26 cellular contexts compared by ENCODE assay signal in genomic region chr4:86944964-86945781, GRCh38. TPM values are rescaled to one million over a fixed set of nuclear protein-coding genes. Genes with fewer than 3 reads are reported as not detected.
A peak's percentile ranks its signal among the peaks of the same experiment; 100 is the strongest.
DNase-seq lines count a peak whose midpoint lies in the region; ATAC-seq, FAIRE-seq and TF ChIP-seq lines count a peak whose summit lies in the region.
"Had no signal": no experiment of that assay in that cellular context is flagged by ENCODE, and none has a peak within 500 bp of the region (broad histone marks: within the 10 kb centered on the region; RNA-seq: fewer than 3 reads in every experiment).

No MANE protein-coding gene starts in this region.

- H3K9me3 ChIP-seq in OCI-LY7 (ENCODE audit: low read length) (no peaks in the 10 kb centered on the region), HepG2 (ENCODE audit: low read length) (no peaks in the 10 kb centered on the region), transverse colon (no peaks in the 10 kb centered on the region)
- H3K9me3 ChIP-seq: adrenal gland, HAP-1, thyroid gland had no signal

- H4K20me1 ChIP-seq in OCI-LY7 (ENCODE audit: insufficient read depth, low read length), result peaks cover 10% of the 10 kb centered on the region; the same call in 1 of the 2 replicates
- 0 out of 2 replicates have a peak, but pooled peaks cover 4% of the 10 kb centered on the region for H4K20me1 ChIP-seq in HepG2 (ENCODE audit: insufficient read depth, low read length)

- TF ChIP-seq POLR2A in HepG2 (IDR thresholded peaks at IDR 0.05; ENCODE audit: insufficient read depth in 1 of 2, low read depth in 2 of 2, low read length in 2 of 2) (no peak), transverse colon (IDR thresholded peaks at IDR 0.05) (no peak)

- peak overlapping the region; percentile 31 for H3K27ac Mint-ChIP-seq in activated CD8-positive, alpha-beta T cell treated with anti-CD3 and anti-CD28 coated beads for 36 hours
- no peak overlapping the region for H3K27ac Mint-ChIP-seq in activated CD8-positive, alpha-beta T cell treated with anti-CD3 and anti-CD28 coated beads, Interleukin-2, amount 10 ng/mL, durations not matched to agents 7 days and 5 days
- no peak overlapping the region for H3K27ac Mint-ChIP-seq in activated T-helper 2 cell treated with anti-CD3 and anti-CD28 coated beads, Interferon-gamma antibody, Interleukin-2, Interleukin-4, amounts not matched to agents 10 μg/mL and 5 μg/mL and 100 μg/mL, durations not matched to agents 14 hours and 24 hours and 36 hours
- H3K27ac Mint-ChIP-seq: activated CD4-positive, alpha-beta T cell treated with anti-CD3 and anti-CD28 coated beads, Interleukin-2, amount 10 ng/mL, durations not matched to agents 7 days and 5 days; memory B cell had no signal

- TF ChIP-seq CTCF in activated CD8-positive, alpha-beta T cell treated with anti-CD3 and anti-CD28 coated beads for 36 hours (IDR thresholded peaks at IDR 0.05), result no peak
- TF ChIP-seq CTCF in OCI-LY7 (conservative IDR thresholded peaks at IDR 0.05; ENCODE audit: low read length) (no peak), HepG2 (CRISPR knock-in tag; IDR thresholded peaks at IDR 0.05) (no peak), transverse colon (IDR thresholded peaks at IDR 0.05) (no peak)

- peaks cover 45% of the 10 kb centered on the region for H3K4me1 Mint-ChIP-seq in activated CD8-positive, alpha-beta T cell treated with anti-CD3 and anti-CD28 coated beads for 36 hours (ENCODE audit: low read depth)
- peaks cover 23% of the 10 kb centered on the region for H3K4me1 Mint-ChIP-seq in activated CD8-positive, alpha-beta T cell treated with anti-CD3 and anti-CD28 coated beads, Interleukin-2, amount 10 ng/mL, durations not matched to agents 7 days and 5 days (ENCODE audit: low read depth)
- H3K4me1 Mint-ChIP-seq in activated T-helper 2 cell treated with anti-CD3 and anti-CD28 coated beads, Interferon-gamma antibody, Interleukin-2, Interleukin-4, amounts not matched to agents 10 μg/mL and 5 μg/mL and 100 μg/mL, durations not matched to agents 14 hours and 24 hours and 36 hours (ENCODE audit: low read depth), result peaks cover 30% of the 10 kb centered on the region

- no peak overlapping the region for H3K4me3 Mint-ChIP-seq in activated CD8-positive, alpha-beta T cell treated with anti-CD3 and anti-CD28 coated beads for 36 hours
- H3K4me3 Mint-ChIP-seq in activated CD8-positive, alpha-beta T cell treated with anti-CD3 and anti-CD28 coated beads, Interleukin-2, amount 10 ng/mL, durations not matched to agents 7 days and 5 days, result no peak overlapping the region
- H3K4me3 Mint-ChIP-seq in activated T-helper 2 cell treated with anti-CD3 and anti-CD28 coated beads, Interferon-gamma antibody, Interleukin-2, Interleukin-4, amounts not matched to agents 10 μg/mL and 5 μg/mL and 100 μg/mL, durations not matched to agents 14 hours and 24 hours and 36 hours (ENCODE audit: low read depth), result no peak overlapping the region
- H3K4me3 Mint-ChIP-seq: activated CD4-positive, alpha-beta T cell treated with anti-CD3 and anti-CD28 coated beads, Interleukin-2, amount 10 ng/mL, durations not matched to agents 7 days and 5 days; memory B cell had no signal

- peak overlapping the region; percentile 27; the same call in 1 of the 2 replicates for H3K4me2 ChIP-seq in OCI-LY7 (ENCODE audit: low read length)
- H3K4me2 ChIP-seq in HepG2 (ENCODE audit: low read depth, low read length), result no peak overlapping the region
- H3K4me2 ChIP-seq: smooth muscle cell had no signal

- H2AFZ ChIP-seq in OCI-LY7 (ENCODE audit: low read length) (no peak overlapping the region), HepG2 (ENCODE audit: low read length) (no peak overlapping the region)

- POLR2A ChIA-PET in activated CD8-positive, alpha-beta T cell treated with anti-CD3 and anti-CD28 coated beads for 36 hours (lab: Charles Lee), result no interaction called here
- POLR2A ChIA-PET in activated CD8-positive, alpha-beta T cell treated with anti-CD3 and anti-CD28 coated beads, Interleukin-2, amount 10 ng/mL, durations not matched to agents 7 days and 5 days (lab: Charles Lee), result interaction anchor here (1.1 kb wide), 1 partner anchor 14 kb away, joined by 3 read pairs; no protein-coding TSS in a partner anchor
- POLR2A ChIA-PET in OCI-LY7 (lab: Charles Lee) (interaction anchor here (0.5 to 4.3 kb wide), 17 partner anchors 8 to 1170 kb away, joined by 3 to 50 read pairs (median 5); partner anchors contain the start of gene AFF1), HepG2 (lab: Yijun Ruan, JAX) (interaction anchor here (0.9 to 1.6 kb wide), 3 partner anchors 9 to 61 kb away, joined by 4 to 10 read pairs (median 5); no protein-coding TSS in a partner anchor)

- in situ Hi-C loops in HepG2 (cut with HindIII; ENCODE audit: extremely low pct_ligation_motif_present, low pct_unique_long_range_greater_than_20kb) (no loop called here), transverse colon (cut with MboI; ENCODE audit: low pct_ligation_motif_present in 1 of 4, low pct_unique_long_range_greater_than_20kb in 1 of 4, low sequenced_read_pairs in 3 of 4) (no loop called here)

- H3K36me3 Mint-ChIP-seq in activated CD8-positive, alpha-beta T cell treated with anti-CD3 and anti-CD28 coated beads for 36 hours (ENCODE audit: low read depth), result peaks cover 4% of the 10 kb centered on the region
- peaks cover 4% of the 10 kb centered on the region for H3K36me3 Mint-ChIP-seq in activated CD8-positive, alpha-beta T cell treated with anti-CD3 and anti-CD28 coated beads, Interleukin-2, amount 10 ng/mL, durations not matched to agents 7 days and 5 days (ENCODE audit: low read depth)
- peaks cover 7% of the 10 kb centered on the region for H3K36me3 Mint-ChIP-seq in activated T-helper 2 cell treated with anti-CD3 and anti-CD28 coated beads, Interferon-gamma antibody, Interleukin-2, Interleukin-4, amounts not matched to agents 10 μg/mL and 5 μg/mL and 100 μg/mL, durations not matched to agents 14 hours and 24 hours and 36 hours (ENCODE audit: low read depth)

- H3K27me3 ChIP-seq in HepG2 (ENCODE audit: control insufficient read depth in 1 of 2, insufficient read depth in 2 of 2, low read length in 2 of 2) (no peaks in the 10 kb centered on the region), transverse colon (no peaks in the 10 kb centered on the region)
- H3K27me3 ChIP-seq: adrenal gland, brain microvascular endothelial cell, thyroid gland had no signal

- no TSS peak for BruUV-seq in OCI-LY7 (replicated peaks; lab: Mats Ljungman, UMichigan)
- no TSS peak for BruUV-seq in HepG2 (replicated peaks; lab: Mats Ljungman, UMichigan)

- no peaks in the 10 kb centered on the region for H3K9me2 ChIP-seq in OCI-LY7 (ENCODE audit: insufficient read depth, low read length)

- peaks cover 30% of the 10 kb centered on the region; the same call in 1 of the 2 replicates for H3K36me3 ChIP-seq in OCI-LY7 (ENCODE audit: insufficient read depth, low read length)
- H3K36me3 ChIP-seq in HepG2 (replicated peaks in 1 of 2; ENCODE audit: control insufficient read depth in 1 of 2, insufficient read depth in 2 of 2, low read length in 2 of 2), result peaks cover 0 to 4% of the 10 kb centered on the region in 2 experiments; a peak in 2 of 5 replicates
- peaks cover 0 to under 1% (median 0%) of the 10 kb centered on the region in 4 donors for H3K36me3 ChIP-seq in transverse colon
- H3K36me3 ChIP-seq: adrenal gland, brain microvascular endothelial cell, HAP-1, thyroid gland had no signal

- H3K4me1 ChIP-seq in OCI-LY7 (ENCODE audit: insufficient read depth, low read length, poor library complexity, severe bottlenecking) (peaks cover 82% of the 10 kb centered on the region), HepG2 (ENCODE audit: insufficient read depth, low read length) (peaks cover 73% of the 10 kb centered on the region), transverse colon (peaks cover 16 to 63% (median 35%) of the 10 kb centered on the region in 4 donors)

- TF ChIP-seq EP300 in HepG2 (IDR thresholded peaks at IDR 0.05; ENCODE audit: low read depth in 2 of 2, low read length in 2 of 2), result no peak
- no peak for TF ChIP-seq EP300 in HepG2 (CRISPR knock-in tag; IDR thresholded peaks at IDR 0.05; ENCODE audit: borderline replicate concordance)
- TF ChIP-seq EP300 in transverse colon (IDR thresholded peaks at IDR 0.05; ENCODE audit: low read depth), result no peak

- no peaks in the 10 kb centered on the region for H3K9me3 Mint-ChIP-seq in activated CD8-positive, alpha-beta T cell treated with anti-CD3 and anti-CD28 coated beads for 36 hours
- H3K9me3 Mint-ChIP-seq in activated CD8-positive, alpha-beta T cell treated with anti-CD3 and anti-CD28 coated beads, Interleukin-2, amount 10 ng/mL, durations not matched to agents 7 days and 5 days (ENCODE audit: insufficient read depth), result no peaks in the 10 kb centered on the region
- no peaks in the 10 kb centered on the region for H3K9me3 Mint-ChIP-seq in activated T-helper 2 cell treated with anti-CD3 and anti-CD28 coated beads, Interferon-gamma antibody, Interleukin-2, Interleukin-4, amounts not matched to agents 10 μg/mL and 5 μg/mL and 100 μg/mL, durations not matched to agents 14 hours and 24 hours and 36 hours
- H3K9me3 Mint-ChIP-seq: activated CD4-positive, alpha-beta T cell treated with anti-CD3 and anti-CD28 coated beads, Interleukin-2, amount 10 ng/mL, durations not matched to agents 7 days and 5 days; memory B cell had no signal

- intact Hi-C loops in activated CD8-positive, alpha-beta T cell treated with anti-CD3 and anti-CD28 coated beads for 36 hours (cut with micrococcal nuclease), result no loop called here
- intact Hi-C loops in OCI-LY7 (cut with micrococcal nuclease; ENCODE audit: unreplicated experiment), result no loop called here
- intact Hi-C loops in HepG2 (cut with micrococcal nuclease; ENCODE audit: unreplicated experiment), result no loop called here
- intact Hi-C loops in transverse colon (cut with DNase I; ENCODE audit: low total_unique reads), result no loop called here
- intact Hi-C loops in activated T-helper 2 cell treated with anti-CD3 and anti-CD28 coated beads, Interferon-gamma antibody, Interleukin-2, Interleukin-4, amounts not matched to agents 10 μg/mL and 5 μg/mL and 100 μg/mL, durations not matched to agents 14 hours and 24 hours and 36 hours (cut with micrococcal nuclease), result no loop called here

- ATAC-seq in activated CD8-positive, alpha-beta T cell treated with anti-CD3 and anti-CD28 coated beads for 36 hours, result no peak
- no peak for ATAC-seq in activated CD8-positive, alpha-beta T cell treated with anti-CD3 and anti-CD28 coated beads, Interleukin-2, amount 10 ng/mL, durations not matched to agents 7 days and 5 days
- no peak for ATAC-seq in HepG2

- CTCF ChIA-PET in activated CD8-positive, alpha-beta T cell treated with anti-CD3 and anti-CD28 coated beads for 36 hours (lab: Charles Lee), result interaction anchor here (1.0 to 1.3 kb wide), 3 partner anchors 11 to 149 kb away, joined by 3 to 4 read pairs (median 3); partner anchors contain the start of gene AFF1
- CTCF ChIA-PET in activated CD8-positive, alpha-beta T cell treated with anti-CD3 and anti-CD28 coated beads, Interleukin-2, amount 10 ng/mL, durations not matched to agents 7 days and 5 days (lab: Charles Lee), result interaction anchor here (1.3 to 2.1 kb wide), 2 partner anchors 10 to 15 kb away, joined by 3 to 9 read pairs; partner anchors contain the start of gene AFF1
- CTCF ChIA-PET in OCI-LY7 (lab: Charles Lee; ENCODE audit: unreplicated experiment), result interaction anchor here (0.6 to 1.0 kb wide), 4 partner anchors 17 to 61 kb away, joined by 3 to 5 read pairs (median 4); no protein-coding TSS in a partner anchor
- CTCF ChIA-PET in HepG2 (lab: Yijun Ruan, JAX; ENCODE audit: low intra/inter-chr PET ratio, low total read pairs), result no interaction called here

- peaks cover 80% of the 10 kb centered on the region for H3K79me2 ChIP-seq in OCI-LY7 (ENCODE audit: insufficient read depth, low read depth, low read length)
- peaks cover 69% of the 10 kb centered on the region for H3K79me2 ChIP-seq in HepG2 (ENCODE audit: insufficient read depth, low read length)

- H3K4me3 ChIP-seq in OCI-LY7 (ENCODE audit: low read depth, low read length, poor library complexity, severe bottlenecking), result no peak overlapping the region
- no peak overlapping the region for H3K4me3 ChIP-seq in HepG2 (replicated peaks in 1 of 3; ENCODE audit: insufficient read depth in 1 of 3, low read depth in 2 of 3, low read length in 3 of 3)
- H3K4me3 ChIP-seq in transverse colon, result no peak overlapping the region
- H3K4me3 ChIP-seq: adrenal gland, HAP-1, smooth muscle cell, thyroid gland had no signal

- H3K27ac ChIP-seq in OCI-LY7 (ENCODE audit: low read depth, low read length, poor library complexity, severe bottlenecking) (no peak overlapping the region), HepG2 (ENCODE audit: extremely low read length, insufficient read depth, low read length) (no peak overlapping the region), transverse colon (no peak overlapping the region)
- H3K27ac ChIP-seq: adrenal gland, brain microvascular endothelial cell, VCaP had no signal

- no peak overlapping the region for H3K9ac ChIP-seq in HepG2 (ENCODE audit: insufficient read depth, low read depth, low read length)

- DNase-seq in activated CD8-positive, alpha-beta T cell treated with anti-CD3 and anti-CD28 coated beads for 36 hours, result no peak
- no peak for DNase-seq in activated CD8-positive, alpha-beta T cell treated with anti-CD3 and anti-CD28 coated beads, Interleukin-2, amount 10 ng/mL, durations not matched to agents 7 days and 5 days
- DNase-seq in GM19239 (ENCODE audit: insufficient read length, low spot score) (no peak), OCI-LY7 (ENCODE audit: low spot score) (no peak), HepG2 (ENCODE audit: low spot score) (no peak), transverse colon (no peak), iPS-NIHi11 (ENCODE audit: low spot score) (no peak)
- no peak for DNase-seq in activated T-helper 2 cell treated with anti-CD3 and anti-CD28 coated beads, Interferon-gamma antibody, Interleukin-2, Interleukin-4, amounts not matched to agents 10 μg/mL and 5 μg/mL and 100 μg/mL, durations not matched to agents 14 hours and 24 hours and 36 hours (ENCODE audit: low spot score)
- DNase-seq: activated CD4-positive, alpha-beta T cell treated with anti-CD3 and anti-CD28 coated beads, Interleukin-2, amount 10 ng/mL, durations not matched to agents 7 days and 5 days; activated CD8-positive, alpha-beta memory T cell treated with anti-CD3 and anti-CD28 coated beads, Interleukin-2, amount 50 U/mL, for 4 hours; activated effector memory CD4-positive, alpha-beta T cell treated with Interleukin-2 at 50 U/mL for 16 hours; adrenal gland; brain microvascular endothelial cell; NCI-H1417; NCI-H2081 treated with DMSO at 0.1 percent for 48 hours; nucleus accumbens; stimulated activated naive CD4-positive, alpha-beta T cell treated with Interleukin-2 at 50 U/mL for 16 hours; T-helper 2 cell had no signal

- no peaks in the 10 kb centered on the region for H3K27me3 Mint-ChIP-seq in activated CD8-positive, alpha-beta T cell treated with anti-CD3 and anti-CD28 coated beads for 36 hours
- H3K27me3 Mint-ChIP-seq in activated CD8-positive, alpha-beta T cell treated with anti-CD3 and anti-CD28 coated beads, Interleukin-2, amount 10 ng/mL, durations not matched to agents 7 days and 5 days (ENCODE audit: low read depth), result no peaks in the 10 kb centered on the region
- no peaks in the 10 kb centered on the region for H3K27me3 Mint-ChIP-seq in activated T-helper 2 cell treated with anti-CD3 and anti-CD28 coated beads, Interferon-gamma antibody, Interleukin-2, Interleukin-4, amounts not matched to agents 10 μg/mL and 5 μg/mL and 100 μg/mL, durations not matched to agents 14 hours and 24 hours and 36 hours (ENCODE audit: low read depth)
- H3K27me3 Mint-ChIP-seq: activated CD4-positive, alpha-beta T cell treated with anti-CD3 and anti-CD28 coated beads, Interleukin-2, amount 10 ng/mL, durations not matched to agents 7 days and 5 days; memory B cell had no signal

- no peak for TF ChIP-seq RAD21 in HepG2 (CRISPR knock-in tag; IDR thresholded peaks at IDR 0.05)

- FAIRE-seq in GM19239 (lab: Jason Lieb, UNC) (peak; percentile 76), HepG2 (lab: Jason Lieb, UNC) (no peak)
- FAIRE-seq: colon, HTR-8/SVneo had no signal

RNA-seq across cellular contexts. Expression of gene AFF1, which starts 10.4 kb away (rescaled TPM):
- 10 to 100 TPM; 40.3 to 45.4 TPM for total RNA-seq in activated CD8-positive, alpha-beta T cell treated with anti-CD3 and anti-CD28 coated beads for 36 hours
- total RNA-seq in activated CD8-positive, alpha-beta T cell treated with anti-CD3 and anti-CD28 coated beads, Interleukin-2, amount 10 ng/mL, durations not matched to agents 7 days and 5 days, result 10 to 100 TPM; 47.8 to 51.6 TPM
- total RNA-seq in OCI-LY7 (2014; rRNA removed; shearing (Covaris generic)), result 28.7 and 29.9 TPM in 2 replicates
- 69.7 and 81.4 TPM in 2 replicates for total RNA-seq in OCI-LY7 (2022)
- 15.9 and 19.6 TPM in 2 replicates for total RNA-seq in HepG2 (2016; rRNA removed; fragmentation: Illumina TruSeq; extraction: Trizol)
- total RNA-seq in HepG2 (2016; cell fraction: cytosol; rRNA removed; fragmentation: Illumina TruSeq; extraction: Trizol; ENCODE audit: low read depth), result 65.4 and 76.1 TPM in 2 replicates
- 14.5 and 14.6 TPM in 2 replicates for total RNA-seq in HepG2 (2016; cell fraction: insoluble cytoplasmic fraction; rRNA removed; fragmentation: Illumina TruSeq; extraction: Trizol)
- 51.6 and 53.5 TPM in 2 replicates for total RNA-seq in HepG2 (2016; cell fraction: membrane; rRNA removed; fragmentation: Illumina TruSeq; extraction: Trizol)
- total RNA-seq in HepG2 (2016; cell fraction: nucleus; rRNA removed; fragmentation: Illumina TruSeq; extraction: Trizol), result 25.2 and 33.9 TPM in 2 replicates
- 13.8 and 15.5 TPM in 2 replicates for polyA plus RNA-seq in HepG2 (2011; rRNA removed)
- 7.7 and 8.8 TPM in 2 replicates for polyA plus RNA-seq in HepG2 (2011; cell fraction: cytosol; rRNA removed)
- 33.4 and 42.0 TPM in 2 replicates for polyA plus RNA-seq in HepG2 (2011; cell fraction: nucleus; rRNA removed)
- 13.2 and 14.7 TPM in 2 replicates for polyA plus RNA-seq in HepG2 (2012)
- 1.8 TPM in 2 replicates for polyA plus RNA-seq in HepG2 (2016; cell fraction: cytosol; fragmentation: Illumina TruSeq; extraction: Trizol; ENCODE audit: low read depth)
- polyA plus RNA-seq in HepG2 (2016; cell fraction: insoluble cytoplasmic fraction; fragmentation: Illumina TruSeq; extraction: Trizol; ENCODE audit: low read depth), result 10.9 and 12.7 TPM in 2 replicates
- 1.7 and 2.9 TPM in 2 replicates for polyA plus RNA-seq in HepG2 (2016; cell fraction: membrane; fragmentation: Illumina TruSeq; extraction: Trizol; ENCODE audit: low read depth)
- polyA plus RNA-seq in HepG2 (2016; cell fraction: nucleus; fragmentation: Illumina TruSeq; extraction: Trizol; ENCODE audit: insufficient read depth, low read depth), result 16.5 and 19.7 TPM in 2 replicates
- polyA minus RNA-seq in HepG2 (2011; rRNA and poly(A)+ RNA removed; ENCODE audit: low replicate concordance), result 65.4 and 78.4 TPM in 2 replicates
- polyA minus RNA-seq in HepG2 (2011; cell fraction: cytosol; rRNA and poly(A)+ RNA removed), result 32.3 and 37.4 TPM in 2 replicates
- 92.7 and 94.2 TPM in 2 replicates for polyA minus RNA-seq in HepG2 (2011; cell fraction: nucleus; rRNA and poly(A)+ RNA removed)
- total RNA-seq in transverse colon, result 100 to 1,000 TPM in 1 of 4 donors, 10 to 100 TPM in 3; 77.1 to 151 (median 97.0) TPM
- 60.4 and 63.0 TPM in 2 replicates for total RNA-seq in activated T-helper 2 cell treated with anti-CD3 and anti-CD28 coated beads, Interferon-gamma antibody, Interleukin-2, Interleukin-4, amounts not matched to agents 10 μg/mL and 5 μg/mL and 100 μg/mL, durations not matched to agents 14 hours and 24 hours and 36 hours

RNA-seq across cellular contexts. Expression of gene C4orf36, which starts 53.0 kb away (rescaled TPM):
- not detected for total RNA-seq in activated CD8-positive, alpha-beta T cell treated with anti-CD3 and anti-CD28 coated beads for 36 hours
- under 1 TPM in 1 of 2 experiments, not detected in 1; 0.37 TPM for total RNA-seq in activated CD8-positive, alpha-beta T cell treated with anti-CD3 and anti-CD28 coated beads, Interleukin-2, amount 10 ng/mL, durations not matched to agents 7 days and 5 days
- total RNA-seq in OCI-LY7 (2014; rRNA removed; shearing (Covaris generic)), result not detected in 2 replicates
- 1.4 TPM in 1 of 2 replicates, not detected in the other for total RNA-seq in OCI-LY7 (2022)
- total RNA-seq in HepG2 (2016; rRNA removed; fragmentation: Illumina TruSeq; extraction: Trizol), result not detected in 2 replicates
- 0.44 TPM in 1 of 2 replicates, not detected in the other for total RNA-seq in HepG2 (2016; cell fraction: cytosol; rRNA removed; fragmentation: Illumina TruSeq; extraction: Trizol; ENCODE audit: low read depth)
- total RNA-seq in HepG2 (2016; cell fraction: insoluble cytoplasmic fraction; rRNA removed; fragmentation: Illumina TruSeq; extraction: Trizol), result not detected in 2 replicates
- total RNA-seq in HepG2 (2016; cell fraction: membrane; rRNA removed; fragmentation: Illumina TruSeq; extraction: Trizol), result 0.40 TPM in 1 of 2 replicates, not detected in the other
- total RNA-seq in HepG2 (2016; cell fraction: nucleus; rRNA removed; fragmentation: Illumina TruSeq; extraction: Trizol), result not detected in 2 replicates
- 0.25 and 0.63 TPM in 2 replicates for polyA plus RNA-seq in HepG2 (2011; rRNA removed)
- polyA plus RNA-seq in HepG2 (2011; cell fraction: cytosol; rRNA removed), result 0.12 and 0.15 TPM in 2 replicates
- not detected in 2 replicates for polyA plus RNA-seq in HepG2 (2011; cell fraction: nucleus; rRNA removed)
- polyA plus RNA-seq in HepG2 (2012), result 0.19 TPM in 1 of 2 replicates, not detected in the other
- 0.60 and 0.75 TPM in 2 replicates for polyA plus RNA-seq in HepG2 (2016; cell fraction: cytosol; fragmentation: Illumina TruSeq; extraction: Trizol; ENCODE audit: low read depth)
- not detected in 2 replicates for polyA plus RNA-seq in HepG2 (2016; cell fraction: insoluble cytoplasmic fraction; fragmentation: Illumina TruSeq; extraction: Trizol; ENCODE audit: low read depth)
- polyA plus RNA-seq in HepG2 (2016; cell fraction: membrane; fragmentation: Illumina TruSeq; extraction: Trizol; ENCODE audit: low read depth), result 0.40 and 0.87 TPM in 2 replicates
- not detected in 2 replicates for polyA plus RNA-seq in HepG2 (2016; cell fraction: nucleus; fragmentation: Illumina TruSeq; extraction: Trizol; ENCODE audit: insufficient read depth, low read depth)
- polyA minus RNA-seq in HepG2 (2011; rRNA and poly(A)+ RNA removed; ENCODE audit: low replicate concordance), result 1.2 TPM in 1 of 2 replicates, not detected in the other
- polyA minus RNA-seq in HepG2 (2011; cell fraction: cytosol; rRNA and poly(A)+ RNA removed), result not detected in 2 replicates
- polyA minus RNA-seq in HepG2 (2011; cell fraction: nucleus; rRNA and poly(A)+ RNA removed), result not detected in 2 replicates
- total RNA-seq in transverse colon, result under 1 TPM in 2 of 4 donors, not detected in 2; 0.27 to 0.32 TPM
- not detected in 2 replicates for total RNA-seq in activated T-helper 2 cell treated with anti-CD3 and anti-CD28 coated beads, Interferon-gamma antibody, Interleukin-2, Interleukin-4, amounts not matched to agents 10 μg/mL and 5 μg/mL and 100 μg/mL, durations not matched to agents 14 hours and 24 hours and 36 hours
- total RNA-seq: activated CD4-positive, alpha-beta T cell treated with anti-CD3 and anti-CD28 coated beads, Interleukin-2, amount 10 ng/mL, durations not matched to agents 7 days and 5 days; myocyte had no signal
- polyA plus RNA-seq: smooth muscle cell had no signal
